Comparison of ENCODE assay signal across 8 cellular contexts in genomic region chr11:116853461-116854073, GRCh38. TPM values are rescaled to one million over a fixed set of nuclear protein-coding genes. Genes with fewer than 3 reads are reported as not detected.
DNase-seq lines count a peak whose midpoint lies in the region; ATAC-seq and TF ChIP-seq lines count a peak whose summit lies in the region.

No MANE protein-coding gene starts in this region.

- 23% methylated on average over 6 of the region's 6 CpGs for WGBS in mammary epithelial cell (ENCODE audit: low coverage, missing lambda C conversion rate)

- H3K79me2 ChIP-seq in mammary epithelial cell (ENCODE audit: insufficient read depth, low read length) (no peaks in the 10 kb centered on the region), osteoblast (ENCODE audit: insufficient read depth, low read length) (no peaks in the 10 kb centered on the region)

- H3K4me1 Mint-ChIP-seq in Calu3 (ENCODE audit: low read depth, unreplicated experiment), result peaks cover 8% of the 10 kb centered on the region
- peaks cover 58% of the 10 kb centered on the region for H3K4me1 Mint-ChIP-seq in T-helper 2 cell treated with Interferon-gamma antibody and Interleukin-4, amounts not matched to agents 5 μg/mL and 100 μg/mL, for 36 hours (ENCODE audit: low read depth)

- CTCF ChIA-PET in Calu3 (lab: Charles Lee), result interaction anchor here (0.5 to 0.6 kb wide), 2 partner anchors 26 to 80 kb away, joined by 3 to 4 read pairs; no protein-coding TSS in a partner anchor
- CTCF ChIA-PET in mammary epithelial cell (lab: Charles Lee; ENCODE audit: low non-redundant PET), result no interaction called here

- H2AFZ ChIP-seq in mammary epithelial cell (ENCODE audit: low read depth, low read length) (peak overlapping the region; percentile 28), osteoblast (ENCODE audit: low read length) (no peak overlapping the region)

- DNase-seq in Calu3, result peak; percentile 38
- DNase-seq in T-helper 2 cell treated with Interferon-gamma antibody and Interleukin-4, amounts not matched to agents 5 μg/mL and 100 μg/mL, for 36 hours (ENCODE audit: low spot score), result peak; percentile 81
- DNase-seq in mammary epithelial cell, result peak; percentile 96
- peak; percentile 95 for DNase-seq in osteoblast (ENCODE audit: insufficient read length, low spot score, missing footprints)
- no peak for DNase-seq in NCI-H524 treated with DMSO at 0.1 percent for 48 hours (lab: John Stamatoyannopoulos, UW)
- no peak for DNase-seq in inferior parietal cortex (ENCODE audit: extremely low spot score)

- BruUV-seq in Calu3 (replicated peaks; lab: Mats Ljungman, UMichigan) (no TSS peak), mammary epithelial cell (replicated peaks; lab: Mats Ljungman, UMichigan) (no TSS peak)

- no peaks in the 10 kb centered on the region for H3K36me3 Mint-ChIP-seq in Calu3 (ENCODE audit: insufficient read depth, unreplicated experiment)
- peaks cover 43% of the 10 kb centered on the region for H3K36me3 Mint-ChIP-seq in T-helper 2 cell treated with Interferon-gamma antibody and Interleukin-4, amounts not matched to agents 5 μg/mL and 100 μg/mL, for 36 hours (ENCODE audit: low read depth)

- peak overlapping the region; percentile 34 for H3K9ac ChIP-seq in mammary epithelial cell (ENCODE audit: insufficient read depth, low read length)

- H3K36me3 ChIP-seq in mammary epithelial cell (ENCODE audit: insufficient read depth, low read length) (peaks cover 10% of the 10 kb centered on the region), osteoblast (ENCODE audit: insufficient read depth, low read length) (peaks cover 33% of the 10 kb centered on the region)

- peak; percentile 87 for ATAC-seq in GM21367 (IDR thresholded peaks at IDR 0.05; ENCODE audit: unreplicated experiment)
- peak; percentile 95 for ATAC-seq in HG03571 (IDR thresholded peaks at IDR 0.05; ENCODE audit: unreplicated experiment)

- H3K27ac Mint-ChIP-seq in Calu3 (ENCODE audit: unreplicated experiment), result no peak overlapping the region
- H3K27ac Mint-ChIP-seq in T-helper 2 cell treated with Interferon-gamma antibody and Interleukin-4, amounts not matched to agents 5 μg/mL and 100 μg/mL, for 36 hours, result peak overlapping the region; percentile 97

- no peaks in the 10 kb centered on the region for H3K27me3 Mint-ChIP-seq in Calu3 (ENCODE audit: unreplicated experiment)
- H3K27me3 Mint-ChIP-seq in T-helper 2 cell treated with Interferon-gamma antibody and Interleukin-4, amounts not matched to agents 5 μg/mL and 100 μg/mL, for 36 hours (ENCODE audit: low read depth), result no peaks in the 10 kb centered on the region

- intact Hi-C loops in Calu3 (cut with micrococcal nuclease; ENCODE audit: unreplicated experiment) (no loop called here), mammary epithelial cell (cut with micrococcal nuclease) (loop anchor here (5.0 kb wide), 1 partner anchor 61 kb away; the partner anchor contains the start of gene APOA5)

- H3K27me3 ChIP-seq in mammary epithelial cell (ENCODE audit: insufficient read depth, low read length) (no peaks in the 10 kb centered on the region), osteoblast (ENCODE audit: insufficient read depth, low read length) (no peaks in the 10 kb centered on the region)

- H3K9me3 ChIP-seq in mammary epithelial cell (replicated peaks; ENCODE audit: insufficient read depth, low read length) (no peaks in the 10 kb centered on the region), osteoblast (ENCODE audit: low read depth, low read length) (no peaks in the 10 kb centered on the region)

- peaks cover 36% of the 10 kb centered on the region for H3K4me1 ChIP-seq in mammary epithelial cell (ENCODE audit: insufficient read depth, low read length)
- H3K4me1 ChIP-seq in osteoblast (ENCODE audit: insufficient read depth, low read length), result peaks cover 49% of the 10 kb centered on the region

- H3K4me2 ChIP-seq in mammary epithelial cell (ENCODE audit: insufficient read depth, low read depth, low read length), result peak overlapping the region; percentile 50
- peak overlapping the region; percentile 56 for H3K4me2 ChIP-seq in osteoblast (ENCODE audit: insufficient read depth, low read length)

- peak overlapping the region; percentile 92 for H3K27ac ChIP-seq in mammary epithelial cell (ENCODE audit: insufficient read depth, low read depth, low read length)
- H3K27ac ChIP-seq in osteoblast (ENCODE audit: low read depth, low read length), result peak overlapping the region; percentile 80

- no peaks in the 10 kb centered on the region for H4K20me1 ChIP-seq in mammary epithelial cell (ENCODE audit: insufficient read depth, low read length)
- H4K20me1 ChIP-seq in osteoblast (ENCODE audit: insufficient read depth, low read length), result no peaks in the 10 kb centered on the region

- no peak for TF ChIP-seq CTCF in Calu3 (IDR thresholded peaks at IDR 0.05; ENCODE audit: unreplicated experiment)
- TF ChIP-seq CTCF in mammary epithelial cell (conservative IDR thresholded peaks at IDR 0.05 in 1 of 2, IDR thresholded peaks at IDR 0.05 in 1 of 2; ENCODE audit: extremely low read depth in 1 of 2, insufficient read depth in 1 of 2, low read depth in 1 of 2, low read length in 2 of 2), result no peak
- no peak for TF ChIP-seq CTCF in osteoblast (IDR thresholded peaks at IDR 0.05; ENCODE audit: extremely low read depth, low read depth, low read length)

- dilution Hi-C loops in mammary epithelial cell (cut with HindIII; ENCODE audit: low sequenced_read_pairs), result no loop called here

- in situ Hi-C loops in mammary epithelial cell (cut with MboI; ENCODE audit: low sequenced_read_pairs in 2 of 2), result no loop called here

- H3K4me3 ChIP-seq in mammary epithelial cell (replicated peaks in 1 of 3; ENCODE audit: insufficient read depth in 1 of 3, low read depth in 2 of 3, low read length in 3 of 3) (no peak overlapping the region), osteoblast (ENCODE audit: insufficient read depth, low read length) (peak overlapping the region; percentile 13)

- H3K9me3 Mint-ChIP-seq in Calu3 (ENCODE audit: low read depth, unreplicated experiment), result no peaks in the 10 kb centered on the region
- H3K9me3 Mint-ChIP-seq in T-helper 2 cell treated with Interferon-gamma antibody and Interleukin-4, amounts not matched to agents 5 μg/mL and 100 μg/mL, for 36 hours, result no peaks in the 10 kb centered on the region

- H3K4me3 Mint-ChIP-seq in Calu3 (ENCODE audit: low read depth, unreplicated experiment), result no peak overlapping the region
- peak overlapping the region; percentile 81 for H3K4me3 Mint-ChIP-seq in T-helper 2 cell treated with Interferon-gamma antibody and Interleukin-4, amounts not matched to agents 5 μg/mL and 100 μg/mL, for 36 hours

RNA-seq across cellular contexts. Expression of gene APOA1, which starts 16.1 kb away (rescaled TPM):
- total RNA-seq in Calu3 (2022), result not detected in 2 replicates
- not detected for total RNA-seq in mammary epithelial cell
- 0.06 TPM for polyA plus RNA-seq in mammary epithelial cell
- polyA minus RNA-seq in mammary epithelial cell, result not detected
- total RNA-seq in osteoblast, result under 0.01 and 0.29 TPM in 2 replicates

RNA-seq across cellular contexts. Expression of gene APOC3, which starts 23.9 kb away (rescaled TPM):
- total RNA-seq in Calu3 (2022) (not detected in 2 replicates), mammary epithelial cell (not detected), osteoblast (not detected in 2 replicates)
- not detected for polyA plus RNA-seq in mammary epithelial cell
- polyA minus RNA-seq in mammary epithelial cell, result not detected

RNA-seq across cellular contexts. Expression of gene APOA4, which starts 30.5 kb away (rescaled TPM):
- not detected in 2 replicates for total RNA-seq in Calu3 (2022)
- total RNA-seq in mammary epithelial cell, result not detected
- polyA plus RNA-seq in mammary epithelial cell, result not detected
- not detected for polyA minus RNA-seq in mammary epithelial cell
- not detected in 2 replicates for total RNA-seq in osteoblast

Comparison
In these comparisons a context has a peak if more than half of its experiments do, and no peak if none do; other contexts are left out.
1. DNase-seq: peak in Calu3 (single experiment), T-helper 2 cell treated with Interferon-gamma antibody and Interleukin-4, amounts not matched to agents 5 μg/mL and 100 μg/mL, for 36 hours (single experiment), mammary epithelial cell (single experiment) and osteoblast (single experiment); none in NCI-H524 treated with DMSO at 0.1 percent for 48 hours (single experiment) and inferior parietal cortex (single experiment).